Comparison of ENCODE assay signal across 20 cellular contexts in genomic region chr13:33326246-33326645, GRCh38. TPM values are rescaled to one million over a fixed set of nuclear protein-coding genes. Genes with fewer than 3 reads are reported as not detected.
DNase-seq lines count a peak whose midpoint lies in the region; ATAC-seq and TF ChIP-seq lines count a peak whose summit lies in the region.
"Had no signal": no experiment of that assay in that cellular context is flagged by ENCODE, and none has a peak within 500 bp of the region (broad histone marks: within the 10 kb centered on the region; RNA-seq: fewer than 3 reads in every experiment).

No MANE protein-coding gene starts in this region.

- H3K27ac ChIP-seq in lower lobe of right lung, result peak overlapping the region; percentile 48
- H3K27ac ChIP-seq in upper lobe of left lung, result peak overlapping the region in 3 of 4 donors; percentile 0 to 65 (median 35)
- H3K27ac ChIP-seq: KMS-11, PC-9 had no signal

- H3K9me3 Mint-ChIP-seq in brain, result peaks cover 0 to 4% (median 0%) of the 10 kb centered on the region in 5 experiments
- H3K9me3 Mint-ChIP-seq: CD8-positive, alpha-beta memory T cell had no signal

- peaks cover 68% of the 10 kb centered on the region for H3K4me1 Mint-ChIP-seq in brain
- H3K4me1 Mint-ChIP-seq: CD8-positive, alpha-beta memory T cell had no signal

- H3K27me3 Mint-ChIP-seq in brain, result no peaks in the 10 kb centered on the region

- DNase-seq in NCI-H748 treated with DMSO at 0.1 percent for 48 hours (lab: John Stamatoyannopoulos, UW) (peak; percentile 48), NCI-H748 (lab: John Stamatoyannopoulos, UW; ENCODE audit: unreplicated experiment) (no peak), lower lobe of right lung (no peak), upper lobe of left lung (no peak), omental fat pad (ENCODE audit: low spot score) (no peak)
- DNase-seq in stimulated activated naive CD4-positive, alpha-beta T cell treated with Interleukin-2 at 50 U/mL for 16 hours (lab: John Stamatoyannopoulos, UW), result no peak
- DNase-seq: 8988T; CD8-positive, alpha-beta memory T cell; GDM1; MG63; NCI-H1092; NCI-H1694; NCI-H2107; NCI-H69; PC-9 had no signal

- H3K27me3 ChIP-seq in lower lobe of right lung (ENCODE audit: low read depth) (no peaks in the 10 kb centered on the region), upper lobe of left lung (no peaks in the 10 kb centered on the region)
- H3K27me3 ChIP-seq: MG63 had no signal

- H3K4me3 Mint-ChIP-seq in brain, result peak overlapping the region in 2 of 5 experiments; percentile 45 to 58
- H3K4me3 Mint-ChIP-seq: CD8-positive, alpha-beta memory T cell had no signal

- H3K27ac Mint-ChIP-seq in brain, result peak overlapping the region in 3 of 5 experiments; percentile 12 to 89 (median 66)
- H3K27ac Mint-ChIP-seq: CD8-positive, alpha-beta memory T cell had no signal

- H3K9me3 ChIP-seq in lower lobe of right lung (no peaks in the 10 kb centered on the region), upper lobe of left lung (no peaks in the 10 kb centered on the region)
- H3K9me3 ChIP-seq: MG63 had no signal

- no peak for ATAC-seq in lower lobe of right lung
- no peak for ATAC-seq in upper lobe of left lung (ENCODE audit: low FRiP score in 2 of 2)
- no peak for ATAC-seq in HG02870 (IDR thresholded peaks at IDR 0.05; ENCODE audit: unreplicated experiment)
- ATAC-seq in omental fat pad (ENCODE audit: low FRiP score), result no peak
- ATAC-seq: GM12878, HCT116 had no signal

- TF ChIP-seq CTCF in brain (conservative IDR thresholded peaks at IDR 0.05) (no peak), lower lobe of right lung (IDR thresholded peaks at IDR 0.05) (no peak), upper lobe of left lung (IDR thresholded peaks at IDR 0.05) (no peak), omental fat pad (IDR thresholded peaks at IDR 0.05) (no peak)

- no peaks in the 10 kb centered on the region for H3K36me3 Mint-ChIP-seq in brain

- no peak for TF ChIP-seq POLR2A in upper lobe of left lung (IDR thresholded peaks at IDR 0.05)

- H3K36me3 ChIP-seq in lower lobe of right lung (no peaks in the 10 kb centered on the region), upper lobe of left lung (no peaks in the 10 kb centered on the region)

- H3K4me3 ChIP-seq in lower lobe of right lung (no peak overlapping the region), upper lobe of left lung (no peak overlapping the region)
- H3K4me3 ChIP-seq: GM12878, MG63, PC-9 had no signal

- TF ChIP-seq EP300 in upper lobe of left lung (IDR thresholded peaks at IDR 0.05), result no peak

- intact Hi-C loops in lower lobe of right lung (cut with DNase I), result no loop called here

- 48 to 51% methylated on average over 3 of the region's 3 CpGs for WGBS in upper lobe of left lung, 2 donors

- H3K4me1 ChIP-seq in lower lobe of right lung (peaks cover 29% of the 10 kb centered on the region), upper lobe of left lung (peaks cover 9 to 37% (median 26%) of the 10 kb centered on the region in 4 donors)

RNA-seq across cellular contexts. Expression of gene STARD13, which starts 40.7 kb away (rescaled TPM):
- 3.2 TPM for polyA plus RNA-seq in brain (ENCODE audit: insufficient read depth, low read depth, low replicate concordance)
- total RNA-seq in lower lobe of right lung (61.0 TPM), upper lobe of left lung (10 to 100 TPM; 43.6 to 76.5 (median 63.7) TPM), omental fat pad (10 to 100 TPM; 31.1 to 63.4 (median 38.9) TPM)
- polyA plus RNA-seq: CD8-positive, alpha-beta memory T cell had no signal
